ENCODE assay signal across 9 cellular contexts in genomic region chr18:48942554-48943261, GRCh38. TPM values are rescaled to one million over a fixed set of nuclear protein-coding genes. Genes with fewer than 3 reads are reported as not detected.
DNase-seq lines count a peak whose midpoint lies in the region; ATAC-seq and TF ChIP-seq lines count a peak whose summit lies in the region.
"Had no signal": no experiment of that assay in that cellular context is flagged by ENCODE, and none has a peak within 500 bp of the region (broad histone marks: within the 10 kb centered on the region; RNA-seq: fewer than 3 reads in every experiment).

No MANE protein-coding gene starts in this region.

- H3K9me3 ChIP-seq in sigmoid colon, result no peaks in the 10 kb centered on the region

- H3K4me3 Mint-ChIP-seq in activated T-helper 1 cell treated with anti-CD3 and anti-CD28 coated beads, Interleukin-12 subunit alpha, Interleukin-12 subunit beta, Interleukin-2, Interleukin-4 antibody, amounts not matched to agents 30 ng/mL and 10 ng/mL and 1 ng/mL, durations not matched to agents 14 hours and 24 hours and 36 hours, result no peak overlapping the region
- no peak overlapping the region for H3K4me3 Mint-ChIP-seq in activated naive CD8-positive, alpha-beta T cell treated with anti-CD3 and anti-CD28 coated beads, Interleukin-2, amount 50 U/mL, for 24 hours

- TF ChIP-seq CTCF in fibroblast of pulmonary artery (IDR thresholded peaks at IDR 0.05; ENCODE audit: low read length, missing control alignments) (no peak), sigmoid colon (IDR thresholded peaks at IDR 0.05) (no peak)

- H3K27me3 Mint-ChIP-seq in activated T-helper 1 cell treated with anti-CD3 and anti-CD28 coated beads, Interleukin-12 subunit alpha, Interleukin-12 subunit beta, Interleukin-2, Interleukin-4 antibody, amounts not matched to agents 30 ng/mL and 10 ng/mL and 1 ng/mL, durations not matched to agents 14 hours and 24 hours and 36 hours (ENCODE audit: insufficient read depth), result peaks cover 2% of the 10 kb centered on the region
- H3K27me3 Mint-ChIP-seq in activated naive CD8-positive, alpha-beta T cell treated with anti-CD3 and anti-CD28 coated beads, Interleukin-2, amount 50 U/mL, for 24 hours, result no peaks in the 10 kb centered on the region

- no peak for TF ChIP-seq EP300 in sigmoid colon (IDR thresholded peaks at IDR 0.05)

- no peak for TF ChIP-seq POLR2A in sigmoid colon (IDR thresholded peaks at IDR 0.05)

- H3K36me3 ChIP-seq in sigmoid colon, result no peaks in the 10 kb centered on the region

- H3K27ac Mint-ChIP-seq in activated T-helper 1 cell treated with anti-CD3 and anti-CD28 coated beads, Interleukin-12 subunit alpha, Interleukin-12 subunit beta, Interleukin-2, Interleukin-4 antibody, amounts not matched to agents 30 ng/mL and 10 ng/mL and 1 ng/mL, durations not matched to agents 14 hours and 24 hours and 36 hours, result no peak overlapping the region
- no peak overlapping the region for H3K27ac Mint-ChIP-seq in activated naive CD8-positive, alpha-beta T cell treated with anti-CD3 and anti-CD28 coated beads, Interleukin-2, amount 50 U/mL, for 24 hours

- WGBS in sigmoid colon, 2 donors, result 56 to 69% methylated on average over 12 of the region's 12 CpGs

- H3K9me3 Mint-ChIP-seq in activated T-helper 1 cell treated with anti-CD3 and anti-CD28 coated beads, Interleukin-12 subunit alpha, Interleukin-12 subunit beta, Interleukin-2, Interleukin-4 antibody, amounts not matched to agents 30 ng/mL and 10 ng/mL and 1 ng/mL, durations not matched to agents 14 hours and 24 hours and 36 hours, result no peaks in the 10 kb centered on the region
- H3K9me3 Mint-ChIP-seq in activated naive CD8-positive, alpha-beta T cell treated with anti-CD3 and anti-CD28 coated beads, Interleukin-2, amount 50 U/mL, for 24 hours, result no peaks in the 10 kb centered on the region
- H3K9me3 Mint-ChIP-seq: brain had no signal

- H3K27me3 ChIP-seq in sigmoid colon, result no peaks in the 10 kb centered on the region

- peaks cover 93% of the 10 kb centered on the region for H3K4me1 Mint-ChIP-seq in activated T-helper 1 cell treated with anti-CD3 and anti-CD28 coated beads, Interleukin-12 subunit alpha, Interleukin-12 subunit beta, Interleukin-2, Interleukin-4 antibody, amounts not matched to agents 30 ng/mL and 10 ng/mL and 1 ng/mL, durations not matched to agents 14 hours and 24 hours and 36 hours (ENCODE audit: low read depth)
- H3K4me1 Mint-ChIP-seq in activated naive CD8-positive, alpha-beta T cell treated with anti-CD3 and anti-CD28 coated beads, Interleukin-2, amount 50 U/mL, for 24 hours, result peaks cover 98% of the 10 kb centered on the region

- intact Hi-C loops in sigmoid colon (cut with DNase I), result loop anchor here (5.0 to 10.0 kb wide), 3 partner anchors 75 to 872 kb away; partner anchors contain the start of gene ACAA2
- intact Hi-C loops in activated T-helper 1 cell treated with anti-CD3 and anti-CD28 coated beads, Interleukin-12 subunit alpha, Interleukin-12 subunit beta, Interleukin-2, Interleukin-4 antibody, amounts not matched to agents 30 ng/mL and 10 ng/mL and 1 ng/mL, durations not matched to agents 14 hours and 24 hours and 36 hours (cut with micrococcal nuclease), result loop anchor here (10.0 kb wide), 1 partner anchor 1342 kb away; the partner anchor contains the start of genes CXXC1 and MBD1

- peaks cover 0 to 100% (median 96%) of the 10 kb centered on the region in 4 donors for H3K4me1 ChIP-seq in sigmoid colon

- peak overlapping the region; percentile 93 to 99 (median 97) for H3K27ac ChIP-seq in sigmoid colon

- H3K4me3 ChIP-seq in fibroblast of pulmonary artery (replicated peaks; ENCODE audit: low read depth, low read length), result peak overlapping the region; percentile 30
- no peak overlapping the region for H3K4me3 ChIP-seq in sigmoid colon

- ATAC-seq in activated naive CD8-positive, alpha-beta T cell treated with anti-CD3 and anti-CD28 coated beads, Interleukin-2, amount 50 U/mL, for 24 hours, result no peak

- peak; percentile 91 for DNase-seq in GM03348 (ENCODE audit: low spot score)
- peak; percentile 98 for DNase-seq in RPMI7951 (ENCODE audit: low read depth)
- DNase-seq in fibroblast of pulmonary artery (ENCODE audit: low read depth), result peak; percentile 83
- DNase-seq in sigmoid colon, result no peak
- DNase-seq in midbrain (lab: John Stamatoyannopoulos, UW), result no peak
- no peak for DNase-seq in activated T-helper 1 cell treated with anti-CD3 and anti-CD28 coated beads, Interleukin-12 subunit alpha, Interleukin-12 subunit beta, Interleukin-2, Interleukin-4 antibody, amounts not matched to agents 30 ng/mL and 10 ng/mL and 1 ng/mL, durations not matched to agents 14 hours and 24 hours and 36 hours (ENCODE audit: low spot score)
- DNase-seq in activated naive CD8-positive, alpha-beta T cell treated with anti-CD3 and anti-CD28 coated beads, Interleukin-2, amount 50 U/mL, for 24 hours, result no peak
- DNase-seq in GOT3 (lab: John Stamatoyannopoulos, UW), result no peak

- H3K36me3 Mint-ChIP-seq in activated T-helper 1 cell treated with anti-CD3 and anti-CD28 coated beads, Interleukin-12 subunit alpha, Interleukin-12 subunit beta, Interleukin-2, Interleukin-4 antibody, amounts not matched to agents 30 ng/mL and 10 ng/mL and 1 ng/mL, durations not matched to agents 14 hours and 24 hours and 36 hours (ENCODE audit: low read depth), result peaks cover 54% of the 10 kb centered on the region
- H3K36me3 Mint-ChIP-seq in activated naive CD8-positive, alpha-beta T cell treated with anti-CD3 and anti-CD28 coated beads, Interleukin-2, amount 50 U/mL, for 24 hours (ENCODE audit: low read depth), result peaks cover 58% of the 10 kb centered on the region

RNA-seq across cellular contexts. Expression of gene SMAD7, which starts 8.1 kb away (rescaled TPM):
- 8.8 and 9.0 TPM in 2 replicates for total RNA-seq in RPMI7951 (2014; rRNA removed; shearing (Covaris generic))
- 10 to 100 TPM; 13.2 to 29.1 (median 21.5) TPM for total RNA-seq in sigmoid colon
- 10 to 100 TPM; 16.8 to 19.0 (median 18.3) TPM for polyA plus RNA-seq in sigmoid colon
- 26.7 and 26.8 TPM in 2 replicates for total RNA-seq in activated T-helper 1 cell treated with anti-CD3 and anti-CD28 coated beads, Interleukin-12 subunit alpha, Interleukin-12 subunit beta, Interleukin-2, Interleukin-4 antibody, amounts not matched to agents 30 ng/mL and 10 ng/mL and 1 ng/mL, durations not matched to agents 14 hours and 24 hours and 36 hours

Comparison
In these comparisons a context has a peak if more than half of its experiments do, and no peak if none do; other contexts are left out.
1. DNase-seq: peak in GM03348 (single experiment), RPMI7951 (single experiment) and fibroblast of pulmonary artery (single experiment); none in sigmoid colon (single experiment), midbrain (single experiment), activated T-helper 1 cell treated with anti-CD3 and anti-CD28 coated beads, Interleukin-12 subunit alpha, Interleukin-12 subunit beta, Interleukin-2, Interleukin-4 antibody, amounts not matched to agents 30 ng/mL and 10 ng/mL and 1 ng/mL, durations not matched to agents 14 hours and 24 hours and 36 hours (single experiment), activated naive CD8-positive, alpha-beta T cell treated with anti-CD3 and anti-CD28 coated beads, Interleukin-2, amount 50 U/mL, for 24 hours (single experiment) and GOT3 (single experiment).